Comparison of ENCODE assay signal across 22 cellular contexts in genomic region chr21:42665026-42665425, GRCh38. TPM values are rescaled to one million over a fixed set of nuclear protein-coding genes. Genes with fewer than 3 reads are reported as not detected.
A peak's percentile ranks its signal among the peaks of the same experiment; 100 is the strongest.
DNase-seq lines count a peak whose midpoint lies in the region; ATAC-seq and TF ChIP-seq lines count a peak whose summit lies in the region.
"Had no signal": no experiment of that assay in that cellular context is flagged by ENCODE, and none has a peak within 500 bp of the region (broad histone marks: within the 10 kb centered on the region; RNA-seq: fewer than 3 reads in every experiment).

No MANE protein-coding gene starts in this region.

- H3K9me3 ChIP-seq in PC-3 (ENCODE audit: low read length) (no peaks in the 10 kb centered on the region), GM23248 (ENCODE audit: low read depth) (no peaks in the 10 kb centered on the region)
- H3K9me3 ChIP-seq: heart left ventricle, neutrophil, Peyer's patch, testis had no signal

- peaks cover 22% of the 10 kb centered on the region for H3K27me3 ChIP-seq in PC-3 (ENCODE audit: low read length)
- H3K27me3 ChIP-seq in rectal smooth muscle tissue (ENCODE audit: control insufficient read depth, insufficient read depth, low read length) = no peaks in the 10 kb centered on the region
- no peaks in the 10 kb centered on the region; the same call in 1 of the 2 replicates for H3K27me3 ChIP-seq in GM23248 (replicated peaks; ENCODE audit: insufficient read depth)
- H3K27me3 ChIP-seq: heart left ventricle, Peyer's patch, testis had no signal

- H4K20me1 ChIP-seq in PC-3 (ENCODE audit: low read length) (no peaks in the 10 kb centered on the region), GM23248 (ENCODE audit: insufficient read depth) (no peaks in the 10 kb centered on the region)

- DNase-seq in PC-3 (peak; percentile 37), cerebellum (ENCODE audit: low spot score) (peak; percentile 47), GM23248 (no peak)
- DNase-seq in activated effector memory CD4-positive, alpha-beta T cell treated with anti-CD3 and anti-CD28 coated beads, Interleukin-2, amount 50 U/mL, for 16 hours = no peak
- DNase-seq: activated CD8-positive, alpha-beta memory T cell treated with anti-CD3 and anti-CD28 coated beads, Interleukin-2, amount 10 ng/mL, durations not matched to agents 7 days and 5 days; activated naive CD8-positive, alpha-beta T cell treated with anti-CD3 and anti-CD28 coated beads, Interleukin-2, amount 10 ng/mL, durations not matched to agents 7 days and 5 days; CD4-positive, alpha-beta T cell; cortex of kidney; DMS 273 treated with DMSO at 0.1 percent for 48 hours; GDM1; heart left ventricle; KBM-7; left ventricle myocardium superior; NCI-H1930; Peyer's patch; stimulated activated CD4-positive, alpha-beta T cell treated with anti-CD3 and anti-CD28 coated beads, Interleukin-15, amount 100 ng/mL, for 24 hours; testis had no signal

- WGBS in GM23248 (ENCODE audit: low coverage in 1 of 2, low lambda C conversion rate in 2 of 2, missing lambda C conversion rate in 2 of 2), 2 experiments = 59 to 60% methylated on average over 8 of the region's 8 CpGs

- in situ Hi-C loops in GM23248 (cut with MboI) = no loop called here

- no peak overlapping the region for H3K4me2 ChIP-seq in PC-3 (ENCODE audit: low read length)
- no peak overlapping the region for H3K4me2 ChIP-seq in GM23248 (ENCODE audit: unreplicated experiment)

- CTCF ChIA-PET in PC-3 (lab: Charles Lee) = no interaction called here

- ATAC-seq in PC-3 = no peak
- no peak for ATAC-seq in HG03139 (IDR thresholded peaks at IDR 0.05; ENCODE audit: unreplicated experiment)
- ATAC-seq in HG03354 (IDR thresholded peaks at IDR 0.05; ENCODE audit: poor library complexity, severe bottlenecking, unreplicated experiment) = no peak
- ATAC-seq: heart left ventricle, left ventricle myocardium superior had no signal

- BruUV-seq in PC-3 (replicated peaks; lab: Mats Ljungman, UMichigan) = no TSS peak

- H3F3A ChIP-seq in PC-3 (ENCODE audit: low read length, unreplicated experiment) (no peaks in the 10 kb centered on the region), GM23248 (ENCODE audit: insufficient read depth) (no peaks in the 10 kb centered on the region)

- TF ChIP-seq CTCF in C4-2B (conservative IDR thresholded peaks at IDR 0.05) = no peak
- TF ChIP-seq CTCF in PC-3 (conservative IDR thresholded peaks at IDR 0.05; ENCODE audit: low read depth, low read length) = no peak

- H3K36me3 ChIP-seq in PC-3 (ENCODE audit: low read depth, low read length) (no peaks in the 10 kb centered on the region), rectal smooth muscle tissue (ENCODE audit: control insufficient read depth, insufficient read depth, low read length) (no peaks in the 10 kb centered on the region), GM23248 (ENCODE audit: low read depth) (no peaks in the 10 kb centered on the region)
- H3K36me3 ChIP-seq: heart left ventricle, neutrophil had no signal

- H3K79me2 ChIP-seq in PC-3 (ENCODE audit: low read length) = no peaks in the 10 kb centered on the region
- H3K79me2 ChIP-seq in GM23248 (ENCODE audit: insufficient read depth) = no peaks in the 10 kb centered on the region

- no peaks in the 10 kb centered on the region for H3K9me2 ChIP-seq in PC-3 (replicated peaks; ENCODE audit: low read length)
- H3K9me2 ChIP-seq in GM23248 (ENCODE audit: insufficient read depth) = no peaks in the 10 kb centered on the region

- H3K9ac ChIP-seq in PC-3 (ENCODE audit: low read length) = no peak overlapping the region
- H3K9ac ChIP-seq in rectal smooth muscle tissue (ENCODE audit: low read length) = no peak overlapping the region
- H3K9ac ChIP-seq in GM23248 = no peak overlapping the region

- no peak overlapping the region for H2AFZ ChIP-seq in PC-3 (ENCODE audit: low read length)
- no peak overlapping the region for H2AFZ ChIP-seq in GM23248

- POLR2A ChIA-PET in PC-3 (lab: Charles Lee; ENCODE audit: unreplicated experiment) = no interaction called here

- intact Hi-C loops in PC-3 (cut with micrococcal nuclease) = no loop called here

- 0 out of 2 replicates have a peak, but pooled peaks cover 5% of the 10 kb centered on the region for H3K4me1 ChIP-seq in PC-3 (ENCODE audit: insufficient read depth, low read length)
- peaks cover 36% of the 10 kb centered on the region for H3K4me1 ChIP-seq in rectal smooth muscle tissue (ENCODE audit: control insufficient read depth, insufficient read depth, low read length)
- H3K4me1 ChIP-seq in GM23248 (ENCODE audit: insufficient read depth) = no peaks in the 10 kb centered on the region

- no peak overlapping the region for H3K4me3 ChIP-seq in PC-3 (ENCODE audit: low read length)
- H3K4me3 ChIP-seq in rectal smooth muscle tissue (ENCODE audit: low read length) = no peak overlapping the region
- no peak overlapping the region for H3K4me3 ChIP-seq in GM23248
- H3K4me3 ChIP-seq: heart left ventricle, Peyer's patch, testis had no signal

- H3K27ac ChIP-seq in C4-2B = peak overlapping the region; percentile 6; the same call in 1 of the 2 replicates
- no peak overlapping the region for H3K27ac ChIP-seq in PC-3 (ENCODE audit: low read length)
- H3K27ac ChIP-seq in rectal smooth muscle tissue (ENCODE audit: low read depth, low read length) = peak overlapping the region; percentile 82
- H3K27ac ChIP-seq in GM23248 = no peak overlapping the region
- H3K27ac ChIP-seq: neutrophil, testis had no signal

RNA-seq across cellular contexts. Expression of gene PDE9A, which starts 11.6 kb away (rescaled TPM):
- total RNA-seq in PC-3 (2014; rRNA removed) (0.33 and 1.3 TPM in 2 replicates), cerebellum (23.5 TPM)
- not detected in 2 replicates for total RNA-seq in GM23248 (2014; rRNA removed; shearing (Covaris generic))
- not detected in 2 replicates for polyA plus RNA-seq in GM23248 (2016; fragmentation: Nextera tagmentation; extraction: Ambion mirVana)

Comparison
In these comparisons a context has a peak if more than half of its experiments do, and no peak if none do; other contexts are left out.
1. H3K27ac ChIP-seq: peak in C4-2B (single experiment) and rectal smooth muscle tissue (single experiment); none in PC-3 (single experiment) and GM23248 (single experiment).
2. DNase-seq: peak in PC-3 (single experiment) and cerebellum (single experiment); none in GM23248 (single experiment) and activated effector memory CD4-positive, alpha-beta T cell treated with anti-CD3 and anti-CD28 coated beads, Interleukin-2, amount 50 U/mL, for 16 hours (single experiment).
3. RNA of gene PDE9A, which starts 11.6 kb away (total RNA-seq): 23.5 TPM in cerebellum (single experiment); 0.33 to 1.3 TPM in PC-3 and not detected in GM23248; every median in the first group is over 10 times any median in the second.